13 cellular contexts compared by ENCODE assay signal in genomic region chr21:44267655-44268142, GRCh38. TPM values are rescaled to one million over a fixed set of nuclear protein-coding genes. Genes with fewer than 3 reads are reported as not detected.
DNase-seq lines count a peak whose midpoint lies in the region; ATAC-seq, FAIRE-seq and TF ChIP-seq lines count a peak whose summit lies in the region.
"Had no signal": no experiment of that assay in that cellular context is flagged by ENCODE, and none has a peak within 500 bp of the region (broad histone marks: within the 10 kb centered on the region; RNA-seq: fewer than 3 reads in every experiment).

No MANE protein-coding gene starts in this region.

- H3K4me3 ChIP-seq in PC-9 (no peak overlapping the region), esophagus squamous epithelium (no peak overlapping the region), transverse colon (no peak overlapping the region), sigmoid colon (no peak overlapping the region)

- no peak for FAIRE-seq in urothelium cell line (lab: Jason Lieb, UNC)

- TF ChIP-seq POLR2A in esophagus squamous epithelium (IDR thresholded peaks at IDR 0.05), result no peak
- no peak for TF ChIP-seq POLR2A in transverse colon (IDR thresholded peaks at IDR 0.05)
- no peak for TF ChIP-seq POLR2A in sigmoid colon (IDR thresholded peaks at IDR 0.05)

- H3K36me3 ChIP-seq in PC-9 (ENCODE audit: low read depth) (no peaks in the 10 kb centered on the region), esophagus squamous epithelium (no peaks in the 10 kb centered on the region), transverse colon (no peaks in the 10 kb centered on the region), sigmoid colon (no peaks in the 10 kb centered on the region)

- no peak overlapping the region for H3K4me2 ChIP-seq in PC-9

- no peak for TF ChIP-seq EP300 in transverse colon (IDR thresholded peaks at IDR 0.05; ENCODE audit: low read depth)
- no peak for TF ChIP-seq EP300 in sigmoid colon (IDR thresholded peaks at IDR 0.05)

- in situ Hi-C loops in transverse colon (cut with MboI; ENCODE audit: low pct_ligation_motif_present in 1 of 4, low pct_unique_long_range_greater_than_20kb in 1 of 4, low sequenced_read_pairs in 3 of 4), result loop anchor here in 1 of 4 donors (25.0 kb wide), 3 partner anchors 95 to 230 kb away; partner anchors contain the start of genes LRRC3 and TRPM2

- H3K27ac ChIP-seq in PC-9 (no peak overlapping the region), esophagus squamous epithelium (no peak overlapping the region), transverse colon (no peak overlapping the region), sigmoid colon (no peak overlapping the region)
- H3K27ac ChIP-seq: C4-2B had no signal

- no TSS peak for BruUV-seq in PC-9 (replicated peaks; lab: Mats Ljungman, UMichigan)

- ATAC-seq in Right ventricle myocardium inferior, result peak; percentile 57
- no peak for ATAC-seq in HG03280 (IDR thresholded peaks at IDR 0.05; ENCODE audit: unreplicated experiment)
- ATAC-seq: activated CD8-positive, alpha-beta memory T cell treated with anti-CD3 and anti-CD28 coated beads, Interleukin-2, amount 10 ng/mL, durations not matched to agents 7 days and 5 days had no signal

- H3K4me1 ChIP-seq in PC-9 (replicated peaks; ENCODE audit: insufficient read depth) (no peaks in the 10 kb centered on the region), esophagus squamous epithelium (no peaks in the 10 kb centered on the region), transverse colon (no peaks in the 10 kb centered on the region), sigmoid colon (no peaks in the 10 kb centered on the region)

- H3K9me3 ChIP-seq in PC-9 (ENCODE audit: insufficient read depth, low read depth) (no peaks in the 10 kb centered on the region), esophagus squamous epithelium (no peaks in the 10 kb centered on the region), transverse colon (no peaks in the 10 kb centered on the region), sigmoid colon (no peaks in the 10 kb centered on the region)

- POLR2A ChIA-PET in PC-9 (lab: Charles Lee; ENCODE audit: unreplicated experiment), result no interaction called here

- 54% methylated on average over 14 to 15 of the region's 19 CpGs for WGBS in esophagus squamous epithelium, 2 donors
- 73% methylated on average over 19 of the region's 19 CpGs; no CpG with 5 or more reads in 1 of the 2 donors for WGBS in transverse colon (ENCODE audit: low coverage in 1 of 2), 2 donors
- 79 to 82% methylated on average over 19 of the region's 19 CpGs for WGBS in sigmoid colon, 2 donors

- H3K27me3 ChIP-seq in PC-9 (ENCODE audit: insufficient read depth, low read depth), result no peaks in the 10 kb centered on the region
- H3K27me3 ChIP-seq in esophagus squamous epithelium, result peaks cover 0 to 22% (median 0%) of the 10 kb centered on the region in 4 donors
- no peaks in the 10 kb centered on the region for H3K27me3 ChIP-seq in transverse colon
- peaks cover 0 to 9% (median 1%) of the 10 kb centered on the region in 3 donors for H3K27me3 ChIP-seq in sigmoid colon

- H3F3A ChIP-seq in PC-9 (ENCODE audit: insufficient read depth, low read depth), result no peaks in the 10 kb centered on the region

- TF ChIP-seq CTCF in PC-9 (conservative IDR thresholded peaks at IDR 0.05), result peak; percentile 24; the same call in 1 of the 2 replicates
- TF ChIP-seq CTCF in esophagus squamous epithelium (IDR thresholded peaks at IDR 0.05), result peak; percentile 8 to 36 (median 18)
- TF ChIP-seq CTCF in transverse colon (IDR thresholded peaks at IDR 0.05), result peak in 2 of 5 experiments; percentile 12 to 25
- TF ChIP-seq CTCF in sigmoid colon (IDR thresholded peaks at IDR 0.05), result no peak

- H4K20me1 ChIP-seq in PC-9 (ENCODE audit: insufficient read depth), result no peaks in the 10 kb centered on the region

- CTCF ChIA-PET in PC-9 (lab: Charles Lee), result interaction anchor here (0.5 to 0.6 kb wide), 2 partner anchors 9 to 30 kb away, joined by 3 read pairs; no protein-coding TSS in a partner anchor

- peak; percentile 65 for DNase-seq in Right ventricle myocardium inferior (ENCODE audit: missing footprints)
- no peak for DNase-seq in cardiac septum (ENCODE audit: low spot score)
- no peak for DNase-seq in PC-9
- no peak for DNase-seq in esophagus squamous epithelium (lab: John Stamatoyannopoulos, UW)
- peak; percentile 32 for DNase-seq in transverse colon
- no peak for DNase-seq in sigmoid colon
- no peak for DNase-seq in urothelium cell line (ENCODE audit: low spot score)
- DNase-seq: activated CD8-positive, alpha-beta memory T cell treated with anti-CD3 and anti-CD28 coated beads, Interleukin-2, amount 10 ng/mL, durations not matched to agents 7 days and 5 days; cerebellar nuclear complex; NCI-H774; stimulated activated CD8-positive, alpha-beta memory T cell treated with anti-CD3 and anti-CD28 coated beads, Interleukin-4, amount 100 ng/mL, for 48 hours had no signal

- no peaks in the 10 kb centered on the region for H3K9me2 ChIP-seq in PC-9 (ENCODE audit: insufficient read depth)

- intact Hi-C loops in Right ventricle myocardium inferior (cut with DNase I), result no loop called here
- intact Hi-C loops in cardiac septum (cut with DNase I), result no loop called here
- intact Hi-C loops in PC-9 (cut with micrococcal nuclease; ENCODE audit: unreplicated experiment), result no loop called here
- intact Hi-C loops in esophagus squamous epithelium (cut with DNase I), result no loop called here
- intact Hi-C loops in transverse colon (cut with DNase I; ENCODE audit: low total_unique reads), result no loop called here
- intact Hi-C loops in sigmoid colon (cut with DNase I), result no loop called here

- no peak overlapping the region for H2AFZ ChIP-seq in PC-9

- H3K79me2 ChIP-seq in PC-9 (ENCODE audit: low read depth), result no peaks in the 10 kb centered on the region

RNA-seq across cellular contexts. Expression of gene DNMT3L, which starts 6.0 kb away (rescaled TPM):
- total RNA-seq in Right ventricle myocardium inferior, result not detected
- not detected for total RNA-seq in cardiac septum
- total RNA-seq in PC-9 (2021), result not detected in 2 replicates
- total RNA-seq in esophagus squamous epithelium, result not detected
- not detected for total RNA-seq in transverse colon
- total RNA-seq in sigmoid colon, result not detected
- not detected for polyA plus RNA-seq in sigmoid colon
- total RNA-seq: activated CD8-positive, alpha-beta memory T cell treated with anti-CD3 and anti-CD28 coated beads, Interleukin-2, amount 10 ng/mL, durations not matched to agents 7 days and 5 days had no signal

RNA-seq across cellular contexts. Expression of gene AIRE, which starts 18.0 kb away (rescaled TPM):
- total RNA-seq in Right ventricle myocardium inferior (not detected), cardiac septum (0.11 TPM), PC-9 (2021) (not detected in 2 replicates), esophagus squamous epithelium (not detected), transverse colon (not detected), sigmoid colon (not detected)
- polyA plus RNA-seq in sigmoid colon, result under 1 TPM in 1 of 3 donors, not detected in 2; 0.61 TPM

RNA-seq across cellular contexts. Expression of gene ICOSLG, which starts 27.0 kb away (rescaled TPM):
- 4.9 TPM for total RNA-seq in Right ventricle myocardium inferior
- total RNA-seq in cardiac septum, result 1.5 TPM
- total RNA-seq in PC-9 (2021), result 2.9 and 3.9 TPM in 2 replicates
- total RNA-seq in esophagus squamous epithelium, result 1 to 10 TPM; 2.3 to 4.6 (median 2.5) TPM
- total RNA-seq in transverse colon, result 1 to 10 TPM; 3.2 to 7.6 (median 3.9) TPM
- 1 to 10 TPM in 1 of 4 donors, under 1 TPM in 3; 0.27 to 1.1 (median 0.83) TPM for total RNA-seq in sigmoid colon
- polyA plus RNA-seq in sigmoid colon, result 1 to 10 TPM in 1 of 3 donors, under 1 TPM in 2; 0.60 to 5.7 (median 0.92) TPM

RNA-seq across cellular contexts. Expression of gene PFKL, which starts 32.2 kb away (rescaled TPM):
- total RNA-seq in Right ventricle myocardium inferior, result 52.5 TPM
- total RNA-seq in cardiac septum, result 60.3 TPM
- 67.5 and 73.8 TPM in 2 replicates for total RNA-seq in PC-9 (2021)
- 100 to 1,000 TPM in 1 of 4 donors, 10 to 100 TPM in 3; 81.3 to 135 (median 94.6) TPM for total RNA-seq in esophagus squamous epithelium
- 100 to 1,000 TPM; 185 to 288 (median 249) TPM for total RNA-seq in transverse colon
- total RNA-seq in sigmoid colon, result 10 to 100 TPM; 38.0 to 69.8 (median 50.4) TPM
- polyA plus RNA-seq in sigmoid colon, result 100 to 1,000 TPM; 138 to 159 (median 157) TPM

Comparison
In these comparisons a context has a peak if more than half of its experiments do, and no peak if none do; other contexts are left out.
1. DNase-seq: peak in Right ventricle myocardium inferior (single experiment) and transverse colon (single experiment); none in cardiac septum (single experiment), PC-9 (0 of 2), esophagus squamous epithelium (single experiment), sigmoid colon (single experiment) and urothelium cell line (single experiment).
2. CTCF ChIP-seq: peak in PC-9 (single experiment) and esophagus squamous epithelium (6 of 6); none in sigmoid colon (0 of 4).